2 cellular contexts compared by ENCODE assay signal in the genomic region with DNA sequence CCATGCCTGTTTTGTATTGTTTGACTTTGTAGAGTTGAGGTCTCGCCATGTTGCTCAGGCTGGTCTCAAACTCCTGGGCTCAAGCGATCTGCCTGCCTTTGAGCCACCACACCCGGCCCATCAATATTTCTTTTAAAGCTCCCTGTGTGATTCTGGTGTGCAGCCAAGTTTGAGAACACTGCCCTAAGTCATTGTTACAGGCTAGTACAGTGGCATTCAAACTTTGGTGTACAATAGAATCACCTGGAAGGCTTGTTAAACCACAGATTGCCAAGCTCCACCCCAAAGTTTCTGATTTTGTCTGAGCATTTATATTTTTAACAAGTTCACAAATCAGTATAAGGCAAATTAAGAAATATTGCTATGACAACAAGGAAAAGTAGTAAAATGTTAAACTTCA.
TF ChIP-seq lines count a peak whose summit lies in the region.

No MANE protein-coding gene starts in this region.

TF ChIP-seq in IMR-90, 13 proteins besides CTCF, POLR2A, EP300 and RAD21:
- TF ChIP-seq, protein P1, sequence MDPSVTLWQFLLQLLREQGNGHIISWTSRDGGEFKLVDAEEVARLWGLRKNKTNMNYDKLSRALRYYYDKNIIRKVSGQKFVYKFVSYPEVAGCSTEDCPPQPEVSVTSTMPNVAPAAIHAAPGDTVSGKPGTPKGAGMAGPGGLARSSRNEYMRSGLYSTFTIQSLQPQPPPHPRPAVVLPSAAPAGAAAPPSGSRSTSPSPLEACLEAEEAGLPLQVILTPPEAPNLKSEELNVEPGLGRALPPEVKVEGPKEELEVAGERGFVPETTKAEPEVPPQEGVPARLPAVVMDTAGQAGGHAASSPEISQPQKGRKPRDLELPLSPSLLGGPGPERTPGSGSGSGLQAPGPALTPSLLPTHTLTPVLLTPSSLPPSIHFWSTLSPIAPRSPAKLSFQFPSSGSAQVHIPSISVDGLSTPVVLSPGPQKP (IDR thresholded peaks at IDR 0.05; ENCODE audit: borderline replicate concordance, low read depth, low read length) = no peak
- TF ChIP-seq BHLHE40 (IDR thresholded peaks at IDR 0.05; ENCODE audit: low read depth, low read length) = no peak
- TF ChIP-seq RFX5 (IDR thresholded peaks at IDR 0.05; ENCODE audit: low read depth, low read length) = no peak
- no peak for TF ChIP-seq FOS (IDR thresholded peaks at IDR 0.05; ENCODE audit: low read depth, low read length)
- TF ChIP-seq MAFK (IDR thresholded peaks at IDR 0.05; ENCODE audit: low read depth, low read length) = no peak
- TF ChIP-seq NFE2L2 (IDR thresholded peaks at IDR 0.05; ENCODE audit: low read depth, low read length) = no peak
- TF ChIP-seq MAZ (IDR thresholded peaks at IDR 0.05; ENCODE audit: borderline replicate concordance, low read depth, low read length) = no peak
- no peak for TF ChIP-seq MXI1 (IDR thresholded peaks at IDR 0.05; ENCODE audit: borderline replicate concordance, low read depth, low read length)
- no peak for TF ChIP-seq CHD1 (IDR thresholded peaks at IDR 0.05; ENCODE audit: low read depth, low read length)
- TF ChIP-seq, protein P2, sequence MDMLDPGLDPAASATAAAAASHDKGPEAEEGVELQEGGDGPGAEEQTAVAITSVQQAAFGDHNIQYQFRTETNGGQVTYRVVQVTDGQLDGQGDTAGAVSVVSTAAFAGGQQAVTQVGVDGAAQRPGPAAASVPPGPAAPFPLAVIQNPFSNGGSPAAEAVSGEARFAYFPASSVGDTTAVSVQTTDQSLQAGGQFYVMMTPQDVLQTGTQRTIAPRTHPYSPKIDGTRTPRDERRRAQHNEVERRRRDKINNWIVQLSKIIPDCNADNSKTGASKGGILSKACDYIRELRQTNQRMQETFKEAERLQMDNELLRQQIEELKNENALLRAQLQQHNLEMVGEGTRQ (IDR thresholded peaks at IDR 0.05; ENCODE audit: low read depth, low read length) = no peak
- TF ChIP-seq CEBPB (IDR thresholded peaks at IDR 0.05; ENCODE audit: low read depth, low read length) = no peak
- no peak for TF ChIP-seq SMC3 (IDR thresholded peaks at IDR 0.05; ENCODE audit: low read depth, low read length)
- no peak for TF ChIP-seq RCOR1 (IDR thresholded peaks at IDR 0.05; ENCODE audit: insufficient replicate concordance, low read length)
TF ChIP-seq in IMR-90: peak in this region for 0.

TF ChIP-seq in HepG2, 621 proteins besides CTCF, POLR2A, EP300 and RAD21:
- TF ChIP-seq DZIP1 (CRISPR knock-in tag; IDR thresholded peaks at IDR 0.05) (no peak), ZC3H13 (CRISPR knock-in tag; IDR thresholded peaks at IDR 0.05) (no peak), SOX5 (CRISPR knock-in tag; IDR thresholded peaks at IDR 0.05; ENCODE audit: borderline replicate concordance) (no peak), MAZ (IDR thresholded peaks at IDR 0.05; ENCODE audit: borderline replicate concordance, low read depth, low read length) (no peak), MAZ (CRISPR knock-in tag; IDR thresholded peaks at IDR 0.05; ENCODE audit: low read depth) (no peak), DMAP1 (CRISPR knock-in tag; IDR thresholded peaks at IDR 0.05) (no peak), ZNF563 (CRISPR knock-in tag; IDR thresholded peaks at IDR 0.05) (no peak), RELA (CRISPR knock-in tag; IDR thresholded peaks at IDR 0.05) (no peak), GRHL1 (CRISPR knock-in tag; conservative IDR thresholded peaks at IDR 0.05) (no peak), ZNF142 (CRISPR knock-in tag; IDR thresholded peaks at IDR 0.05) (no peak), DRAP1 (CRISPR knock-in tag; IDR thresholded peaks at IDR 0.05) (no peak), ZNF598 (CRISPR knock-in tag; IDR thresholded peaks at IDR 0.05; ENCODE audit: borderline replicate concordance) (no peak), SOX13 (IDR thresholded peaks at IDR 0.05) (no peak), SOX13 (CRISPR knock-in tag; conservative IDR thresholded peaks at IDR 0.05 in 1 of 2, IDR thresholded peaks at IDR 0.05 in 1 of 2) (no peak), PRPF4 (IDR thresholded peaks at IDR 0.05; ENCODE audit: low read depth, low read length, poor library complexity, severe bottlenecking) (no peak), ZNF234 (CRISPR knock-in tag; conservative IDR thresholded peaks at IDR 0.05) (no peak), TSC22D2 (CRISPR knock-in tag; IDR thresholded peaks at IDR 0.05; ENCODE audit: borderline replicate concordance) (no peak), ZNF652 (CRISPR knock-in tag; IDR thresholded peaks at IDR 0.05; ENCODE audit: borderline replicate concordance, low read depth) (no peak), MYC (CRISPR knock-in tag; IDR thresholded peaks at IDR 0.05; ENCODE audit: borderline replicate concordance) (no peak)
